ENCODE assay signal across 13 cellular contexts in the genomic region with DNA sequence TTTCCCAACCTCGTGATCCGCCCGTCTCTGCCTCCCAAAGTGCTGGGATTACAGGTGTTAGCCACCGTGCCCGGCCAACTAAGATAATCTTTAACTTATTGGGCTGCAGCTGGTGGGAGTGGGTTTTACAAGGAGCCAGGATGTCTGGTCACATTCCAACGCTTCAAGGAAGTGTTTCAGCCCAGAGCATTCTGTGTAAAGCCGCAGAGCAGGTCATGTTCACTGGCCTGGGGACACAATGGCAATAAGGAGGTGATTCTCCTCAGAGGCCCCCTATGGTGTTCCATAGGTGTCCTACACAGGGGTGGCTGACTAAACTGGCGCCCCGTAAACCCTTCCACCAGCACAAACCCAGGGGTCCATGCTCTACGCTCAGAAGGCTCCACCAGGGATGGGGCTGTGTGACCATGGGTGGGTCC. TPM values are rescaled to one million over a fixed set of nuclear protein-coding genes. Genes with fewer than 3 reads are reported as not detected.
DNase-seq lines count a peak whose midpoint lies in the region; TF ChIP-seq lines count a peak whose summit lies in the region.
"Had no signal": no experiment of that assay in that cellular context is flagged by ENCODE, and none has a peak within 500 bp of the region (broad histone marks: within the 10 kb centered on the region; RNA-seq: fewer than 3 reads in every experiment).

No MANE protein-coding gene starts in this region.

- H3K4me1 ChIP-seq in cardiac muscle cell (ENCODE audit: low read depth) (no peaks in the 10 kb centered on the region), adipocyte (ENCODE audit: control insufficient read depth, insufficient read depth, low read length) (peaks cover 4% of the 10 kb centered on the region), vagina (peaks cover 6% of the 10 kb centered on the region)

- peak overlapping the region; percentile 91 for H3K27ac ChIP-seq in cardiac muscle cell
- H3K27ac ChIP-seq in vagina: no peak overlapping the region
- H3K27ac ChIP-seq: C4-2B had no signal

- peaks cover 8% of the 10 kb centered on the region for H3K36me3 ChIP-seq in cardiac muscle cell
- no peaks in the 10 kb centered on the region for H3K36me3 ChIP-seq in adipocyte (ENCODE audit: control insufficient read depth, insufficient read depth, low read length, severe bottlenecking)
- no peaks in the 10 kb centered on the region for H3K36me3 ChIP-seq in vagina
- H3K36me3 ChIP-seq: esophagus muscularis mucosa had no signal

- H3K4me3 ChIP-seq in cardiac muscle cell: peak overlapping the region; percentile 52
- peak overlapping the region; percentile 73 for H3K4me3 ChIP-seq in adipocyte (ENCODE audit: low read length)
- H3K4me3 ChIP-seq in vagina: peak overlapping the region; percentile 45 to 50

- TF ChIP-seq CTCF in cardiac muscle cell (IDR thresholded peaks at IDR 0.05; ENCODE audit: low read depth, low read length) (no peak), vagina (IDR thresholded peaks at IDR 0.05) (no peak)

- no peak for TF ChIP-seq POLR2A in vagina (IDR thresholded peaks at IDR 0.05)

- intact Hi-C loops in cardiac septum (cut with DNase I): no loop called here
- intact Hi-C loops in vagina (cut with DNase I): no loop called here
- intact Hi-C loops in posterior cingulate gyrus (cut with DNase I): no loop called here

- H3K9me3 ChIP-seq in cardiac muscle cell (ENCODE audit: low read depth) (no peaks in the 10 kb centered on the region), adipocyte (ENCODE audit: control insufficient read depth, low read length) (no peaks in the 10 kb centered on the region), vagina (no peaks in the 10 kb centered on the region)
- H3K9me3 ChIP-seq: esophagus muscularis mucosa had no signal

- H3K27me3 ChIP-seq in cardiac muscle cell: no peaks in the 10 kb centered on the region
- no peaks in the 10 kb centered on the region for H3K27me3 ChIP-seq in adipocyte (replicated peaks; ENCODE audit: control insufficient read depth, insufficient read depth, low read length)
- H3K27me3 ChIP-seq in vagina: no peaks in the 10 kb centered on the region
- H3K27me3 ChIP-seq: esophagus muscularis mucosa had no signal

- DNase-seq in cardiac muscle cell (ENCODE audit: low read depth in 1 of 2, low spot score in 1 of 2) (no peak), cardiac septum (ENCODE audit: low spot score) (no peak), adipocyte (ENCODE audit: low read depth) (no peak), left kidney (ENCODE audit: low read depth, low spot score) (peak; percentile 89), vagina (ENCODE audit: extremely low spot score in 2 of 2) (no peak), NCI-H748 treated with DMSO at 0.1 percent for 48 hours (lab: John Stamatoyannopoulos, UW) (no peak), posterior cingulate gyrus (no peak), activated T-cell treated with anti-CD3 and anti-CD28 coated beads for 4 hours (no peak)
- DNase-seq: activated T-cell treated with anti-CD3 and anti-CD28 coated beads, Interleukin-2, amount 50 U/mL, for 4 hours; NCI-H1092 had no signal

- no peak overlapping the region for H3K9ac ChIP-seq in adipocyte (ENCODE audit: low read length)

RNA-seq across cellular contexts. Expression of gene QPRT, which starts 1.2 kb away (rescaled TPM):
- total RNA-seq in cardiac muscle cell: 223 and 268 TPM in 2 replicates
- polyA plus RNA-seq in cardiac muscle cell: 213 and 266 TPM in 2 replicates
- total RNA-seq in cardiac septum: 6.7 TPM
- total RNA-seq in vagina: 13.8 TPM

RNA-seq across cellular contexts. Expression of gene SPN, which starts 17.1 kb away (rescaled TPM):
- 0.60 and 1.5 TPM in 2 replicates for total RNA-seq in cardiac muscle cell
- 0.85 and 1.1 TPM in 2 replicates for polyA plus RNA-seq in cardiac muscle cell
- 3.1 TPM for total RNA-seq in cardiac septum
- 7.4 TPM for total RNA-seq in vagina
- total RNA-seq: SK-MEL-5 had no signal

Comparison
In these comparisons a context has a peak if more than half of its experiments do, and no peak if none do; other contexts are left out.
1. RNA of gene QPRT, which starts 1.2 kb away (total RNA-seq): 223 to 268 TPM in cardiac muscle cell; 13.8 TPM in vagina (single experiment) and 6.7 TPM in cardiac septum (single experiment); every median in the first group is over 10 times any median in the second.
2. Peak in every context shown above with its lines, with median percentiles within 50 percentile points of each other: H3K4me3 ChIP-seq.